In the genomic region with DNA sequence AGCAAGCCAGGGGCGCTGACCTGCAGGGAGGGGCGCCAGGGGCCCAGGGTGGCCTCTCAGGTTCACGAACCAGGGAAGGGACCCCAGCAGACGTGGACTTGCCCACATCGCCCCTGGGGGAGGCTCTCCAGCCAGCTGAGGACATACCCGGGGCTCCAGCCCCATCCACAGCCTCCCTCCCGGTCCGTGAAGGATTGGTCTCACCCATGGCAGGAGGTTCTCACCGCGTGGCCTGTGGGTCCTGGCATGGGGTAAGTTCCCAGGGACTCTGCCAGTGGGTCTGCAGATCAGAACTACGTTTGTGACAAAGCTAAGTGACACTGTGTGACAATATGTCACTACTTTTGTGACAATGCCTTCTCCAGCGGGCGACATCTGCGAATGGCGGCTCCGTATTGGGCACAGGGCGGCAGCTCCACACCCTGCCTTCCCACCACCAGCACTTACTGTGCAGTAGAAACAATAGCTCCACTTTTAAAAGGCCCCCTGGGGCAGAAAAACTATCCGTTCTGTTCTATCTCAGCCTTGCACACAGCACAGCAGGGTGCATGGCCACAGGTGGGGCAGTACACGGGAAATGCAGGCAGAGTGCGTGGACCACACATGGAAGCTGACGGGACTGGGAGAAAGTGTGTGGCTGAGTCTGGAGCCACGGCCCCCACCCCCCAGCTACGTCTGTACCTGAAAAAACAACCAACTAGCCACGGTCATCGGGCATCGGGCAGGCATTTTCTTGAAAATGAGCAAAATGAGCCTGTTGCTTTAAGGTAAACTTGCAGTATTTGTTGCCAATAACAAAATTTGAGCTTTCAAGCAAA, we compare ENCODE assay signal across 23 cellular contexts.
DNase-seq lines count a peak whose midpoint lies in the region; ATAC-seq, FAIRE-seq and TF ChIP-seq lines count a peak whose summit lies in the region.
"Had no signal": no experiment of that assay in that cellular context is flagged by ENCODE, and none has a peak within 500 bp of the region (broad histone marks: within the 10 kb centered on the region; RNA-seq: fewer than 3 reads in every experiment).

No MANE protein-coding gene starts in this region.

- intact Hi-C loops in ovary (cut with DNase I): no loop called here

- H3K27ac ChIP-seq in HEK293 (ENCODE audit: extremely low read depth, low read depth, low read length) (no peak overlapping the region), H1 (ENCODE audit: low read depth, low read length) (no peak overlapping the region), ovary (no peak overlapping the region)
- H3K27ac ChIP-seq: brain microvascular endothelial cell, esophagus muscularis mucosa had no signal

- H2BK20ac ChIP-seq in H1 (ENCODE audit: low read length): no peak overlapping the region

- H3K56ac ChIP-seq in H1 (replicated peaks; ENCODE audit: insufficient read length, low read depth, low read length): no peak overlapping the region

- no peak overlapping the region for H2AK5ac ChIP-seq in H1 (ENCODE audit: low read depth, low read length)

- TF ChIP-seq EP300 in H1 (IDR thresholded peaks at IDR 0.05; ENCODE audit: borderline replicate concordance in 1 of 2, low read depth in 2 of 2, low read length in 2 of 2) (no peak), ovary (IDR thresholded peaks at IDR 0.05) (no peak)

- POLR2A ChIA-PET in HEK293 (lab: Yijun Ruan, JAX): no interaction called here
- POLR2A ChIA-PET in H1 (lab: Charles Lee; ENCODE audit: partially characterized antibody): interaction anchor here (1.0 kb wide), 1 partner anchor 12 kb away, joined by 3 read pairs; no protein-coding TSS in a partner anchor

- TF ChIP-seq POLR2A in H1 (IDR thresholded peaks at IDR 0.05; ENCODE audit: control extremely low read depth in 1 of 2, low read depth in 2 of 2, low read length in 2 of 2): no peak
- TF ChIP-seq POLR2A in ovary (IDR thresholded peaks at IDR 0.05): no peak

- H2BK12ac ChIP-seq in H1 (ENCODE audit: low read depth, low read length): no peak overlapping the region

- no peak overlapping the region for H2AFZ ChIP-seq in H1 (ENCODE audit: low read length)

- CTCF ChIA-PET in HEK293 (lab: Yijun Ruan, JAX) (interaction anchor here (0.6 kb wide), 1 partner anchor 55 kb away, joined by 4 read pairs; no protein-coding TSS in a partner anchor), H1 (lab: Charles Lee; ENCODE audit: partially characterized antibody) (interaction anchor here (1.2 to 1.7 kb wide), 6 partner anchors 10 to 236 kb away, joined by 3 to 5 read pairs (median 3); no protein-coding TSS in a partner anchor)

- H3K79me1 ChIP-seq in H1 (ENCODE audit: low read depth, low read length): no peaks in the 10 kb centered on the region; the same call in 1 of the 2 replicates

- ATAC-seq in HG03095 (IDR thresholded peaks at IDR 0.05; ENCODE audit: unreplicated experiment): no peak
- no peak for ATAC-seq in HG02870 (IDR thresholded peaks at IDR 0.05; ENCODE audit: unreplicated experiment)
- ATAC-seq: effector memory CD8-positive, alpha-beta T cell; left ventricle myocardium superior had no signal

- TF ChIP-seq CTCF in HEK293 (tag by site-specific recombination; IDR thresholded peaks at IDR 0.05): no peak
- TF ChIP-seq CTCF in H1 (IDR thresholded peaks at IDR 0.05; ENCODE audit: control extremely low read depth in 1 of 3, insufficient read depth in 1 of 3, low read depth in 1 of 3, low read length in 3 of 3): no peak
- no peak for TF ChIP-seq CTCF in ovary (IDR thresholded peaks at IDR 0.05)

- H4K8ac ChIP-seq in H1 (ENCODE audit: extremely low read depth, insufficient read depth, low read length): peak overlapping the region; percentile 57; the same call in 1 of the 2 replicates

- H2BK15ac ChIP-seq in H1 (ENCODE audit: low read length): no peak overlapping the region

- H4K20me1 ChIP-seq in H1 (replicated peaks in 1 of 2; ENCODE audit: control insufficient read depth in 1 of 2, insufficient read depth in 2 of 2, low read length in 2 of 2): no peaks in the 10 kb centered on the region

- no peak overlapping the region for H4K5ac ChIP-seq in H1 (ENCODE audit: insufficient read length, low read depth, low read length)

- H3K36me3 ChIP-seq in HEK293 (ENCODE audit: control insufficient read depth in 2 of 2, insufficient read depth in 1 of 2, low read length in 2 of 2): no peaks in the 10 kb centered on the region
- H3K36me3 ChIP-seq in H1 (ENCODE audit: control insufficient read depth in 2 of 4, insufficient read depth in 4 of 4, low read length in 3 of 4): no peaks in the 10 kb centered on the region
- H3K36me3 ChIP-seq in ovary: no peaks in the 10 kb centered on the region
- H3K36me3 ChIP-seq: brain microvascular endothelial cell, esophagus muscularis mucosa had no signal

- no peak overlapping the region for H3K9ac ChIP-seq in H1 (replicated peaks in 1 of 4; ENCODE audit: extremely low read depth in 1 of 4, low read depth in 3 of 4, low read length in 3 of 4)

- H3K79me2 ChIP-seq in H1 (ENCODE audit: control insufficient read depth in 1 of 2, insufficient read depth in 2 of 2, low read length in 2 of 2): no peaks in the 10 kb centered on the region

- no peak for TF ChIP-seq RAD21 in H1 (IDR thresholded peaks at IDR 0.05 in 1 of 2, conservative IDR thresholded peaks at IDR 0.05 in 1 of 2; ENCODE audit: low read depth in 2 of 2, low read length in 2 of 2)

- H3K4me2 ChIP-seq in H1 (ENCODE audit: insufficient read depth in 1 of 2, low read depth in 2 of 2, low read length in 2 of 2): no peak overlapping the region

- no peak overlapping the region for H3K14ac ChIP-seq in H1 (ENCODE audit: insufficient read length)

- no peak for FAIRE-seq in H1 (lab: Jason Lieb, UNC)
- FAIRE-seq: colon, frontal cortex had no signal

- H3K9me3 ChIP-seq in HEK293 (ENCODE audit: control insufficient read depth, insufficient read depth, low read depth, low read length): no peaks in the 10 kb centered on the region
- peaks cover 0 to 5% of the 10 kb centered on the region in 2 experiments; a peak in 1 of 4 replicates for H3K9me3 ChIP-seq in H1 (ENCODE audit: insufficient read depth in 2 of 2, low read depth in 1 of 2, low read length in 1 of 2)
- no peaks in the 10 kb centered on the region for H3K9me3 ChIP-seq in ovary
- H3K9me3 ChIP-seq: esophagus muscularis mucosa had no signal

- WGBS in H1 (ENCODE audit: extremely low coverage in 1 of 2, insufficient coverage in 1 of 2, insufficient read length in 1 of 2, insufficient replicate concordance in 2 of 2, low coverage in 1 of 2, low lambda C conversion rate in 2 of 2, missing lambda C conversion rate in 1 of 2), 2 experiments: 88% methylated on average over 26 of the region's 26 CpGs; no CpG with 5 or more reads in 1 of the 2 experiments
- WGBS in ovary, 3 donors: 90 to 97% (median 95%) methylated on average over 26 of the region's 26 CpGs

- DNase-seq in NCI-H2107 treated with DMSO at 0.1 percent for 48 hours (lab: John Stamatoyannopoulos, UW; ENCODE audit: unreplicated experiment) (peak; percentile 14), NCI-H2107 (lab: John Stamatoyannopoulos, UW) (no peak), H1 (ENCODE audit: low read depth in 1 of 2, low spot score in 2 of 2) (peak in 1 of 2 experiments; percentile 41), ovary (peak in 3 of 5 donors; percentile 11 to 26 (median 21)), NCI-H1436 treated with DMSO at 0.1 percent for 48 hours (lab: John Stamatoyannopoulos, UW) (no peak)
- DNase-seq: activated CD4-positive, alpha-beta T cell treated with anti-CD3 and anti-CD28 coated beads for 1 hour; brain microvascular endothelial cell; DMS53; effector memory CD8-positive, alpha-beta T cell; GDM1; hypothalamus; KG1; left ventricle myocardium superior; MM.1S; NCI-H1694; NCI-H2227 treated with DMSO at 0.1 percent for 48 hours; SW 1271 had no signal

- H3K23me2 ChIP-seq in H1 (ENCODE audit: low read depth, low read length): no peaks in the 10 kb centered on the region; the same call in 1 of the 2 replicates

- H3K4me3 ChIP-seq in HEK293 (ENCODE audit: low read depth, low read length) (no peak overlapping the region), H1 (ENCODE audit: extremely low read depth in 1 of 4, insufficient read depth in 2 of 4, low read depth in 3 of 4, low read length in 4 of 4) (no peak overlapping the region), ovary (no peak overlapping the region)
- H3K4me3 ChIP-seq: esophagus muscularis mucosa had no signal

- 0 out of 7 replicates have a peak, but pooled peaks cover 0 to 2% (median 0%) of the 10 kb centered on the region in 4 experiments for H3K27me3 ChIP-seq in H1 (replicated peaks in 1 of 4; ENCODE audit: control insufficient read depth in 3 of 4, extremely low read depth in 1 of 4, insufficient read depth in 3 of 4, low read length in 3 of 4)
- no peaks in the 10 kb centered on the region for H3K27me3 ChIP-seq in ovary
- H3K27me3 ChIP-seq: brain microvascular endothelial cell had no signal

- no peak overlapping the region for H2BK5ac ChIP-seq in H1 (ENCODE audit: low read depth, low read length)

- no peak overlapping the region for H3K18ac ChIP-seq in H1 (ENCODE audit: extremely low read depth, low read length)

- no peak overlapping the region for H4K91ac ChIP-seq in H1 (replicated peaks; ENCODE audit: insufficient read length, low read length)

- H2BK120ac ChIP-seq in H1 (replicated peaks; ENCODE audit: low read depth, low read length): no peak overlapping the region

- no peak overlapping the region for H3K23ac ChIP-seq in H1 (ENCODE audit: insufficient read length)

- no peak overlapping the region for H3K4ac ChIP-seq in H1 (replicated peaks; ENCODE audit: insufficient read length, low read depth, low read length)

- no peaks in the 10 kb centered on the region for H3K4me1 ChIP-seq in HEK293 (ENCODE audit: control insufficient read depth, insufficient read depth, low read length)
- peaks cover 0 to 14% (median 0%) of the 10 kb centered on the region in 4 experiments; a peak in 3 of 7 replicates for H3K4me1 ChIP-seq in H1 (replicated peaks in 1 of 4; ENCODE audit: control insufficient read depth in 3 of 4, insufficient read depth in 4 of 4, low read length in 3 of 4)
- peaks cover 8% of the 10 kb centered on the region for H3K4me1 ChIP-seq in ovary (ENCODE audit: insufficient read depth)

TF ChIP-seq in HEK293, 187 proteins besides CTCF, POLR2A, EP300 and RAD21 (continues in another document):
- no peak for TF ChIP-seq ZNF10 (tag by site-specific recombination; IDR thresholded peaks at IDR 0.05)

TF ChIP-seq in H1, 55 proteins besides CTCF, POLR2A, EP300 and RAD21 (continues in another document):
- no peak for TF ChIP-seq KDM4A (IDR thresholded peaks at IDR 0.05; ENCODE audit: low read depth, low read length, severe bottlenecking)
- TF ChIP-seq TAF1 (IDR thresholded peaks at IDR 0.05; ENCODE audit: low read depth, low read length): no peak
- no peak for TF ChIP-seq SP1 (IDR thresholded peaks at IDR 0.05; ENCODE audit: low read depth, low read length)
- TF ChIP-seq GABPA (IDR thresholded peaks at IDR 0.05; ENCODE audit: borderline replicate concordance, insufficient read depth, low read length): no peak
- TF ChIP-seq CBX5 (IDR thresholded peaks at IDR 0.05; ENCODE audit: low read depth, low read length): no peak
- no peak for TF ChIP-seq SP2 (IDR thresholded peaks at IDR 0.05; ENCODE audit: low read length)
- no peak for TF ChIP-seq NANOG (IDR thresholded peaks at IDR 0.05; ENCODE audit: insufficient read depth, low read depth, low read length, poor library complexity, severe bottlenecking)
- no peak for TF ChIP-seq FOSL1 (IDR thresholded peaks at IDR 0.05; ENCODE audit: insufficient read depth, low read depth, low read length)

Comparison
In these comparisons a context has a peak if more than half of its experiments do, and no peak if none do; other contexts are left out.
1. DNase-seq: peak in NCI-H2107 treated with DMSO at 0.1 percent for 48 hours (single experiment) and ovary (3 of 5); none in NCI-H2107 (single experiment) and NCI-H1436 treated with DMSO at 0.1 percent for 48 hours (single experiment).